In the genomic region with DNA sequence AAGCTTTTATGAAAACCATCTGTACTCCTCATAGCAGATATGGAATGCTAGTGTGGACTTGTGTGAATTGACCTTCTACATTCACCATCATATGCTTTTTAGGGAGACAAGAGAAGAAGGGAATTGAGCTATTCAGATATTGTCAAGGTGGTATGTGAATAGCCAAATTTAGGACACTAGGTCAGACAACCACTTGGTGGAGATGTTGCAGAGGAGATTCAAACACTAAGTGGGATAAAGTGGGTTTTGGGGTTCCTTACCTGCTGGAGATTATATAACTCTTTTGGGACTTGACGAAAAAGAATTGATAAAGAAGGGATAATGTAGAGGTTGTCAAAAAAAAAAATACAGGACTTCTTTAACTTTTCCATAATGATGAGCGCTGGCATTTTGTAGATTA, we compare ENCODE assay signal across 19 cellular contexts.
"Had no signal": no experiment of that assay in that cellular context is flagged by ENCODE, and none has a peak within 500 bp of the region (broad histone marks: within the 10 kb centered on the region; RNA-seq: fewer than 3 reads in every experiment).

No MANE protein-coding gene starts in this region.

- H3K27me3 ChIP-seq: right lobe of liver, tibial artery had no signal

- H3K27ac ChIP-seq: lower lobe of right lung, right lobe of liver, skin epidermis, tibial artery had no signal

- H3K36me3 ChIP-seq: lower lobe of right lung, right lobe of liver, tibial artery had no signal

- H3K4me3 ChIP-seq: lower lobe of right lung, right lobe of liver, skin epidermis, tibial artery had no signal

- FAIRE-seq: endometrium, urothelium cell line had no signal

- DNase-seq: activated CD4-positive, alpha-beta T cell treated with anti-CD3 and anti-CD28 coated beads, Interleukin-2, amount 50 U/mL, for 1 hour; activated CD4-positive, CD25-positive, alpha-beta regulatory T cell treated with anti-CD3 and anti-CD28 coated beads, Interleukin-2, amount 50 U/mL, for 72 hours; activated CD8-positive, alpha-beta T cell treated with anti-CD3 and anti-CD28 coated beads, Interleukin-2, amount 10 ng/mL, durations not matched to agents 7 days and 5 days; activated gamma-delta T cell; activated naive CD4-positive, alpha-beta T cell treated with anti-CD3 and anti-CD28 coated beads, Interleukin-2, amount 50 U/mL, for 16 hours; activated naive CD8-positive, alpha-beta T cell treated with anti-CD3 and anti-CD28 coated beads, Interleukin-2, amount 50 U/mL, for 24 hours; erythroblast; foreskin fibroblast; immature natural killer cell; lower lobe of right lung; naive B cell; occipital lobe; right lobe of liver; stimulated activated CD4-positive, alpha-beta T cell treated with anti-CD3 and anti-CD28 coated beads, Interleukin-2, amount 100 ng/mL, for 24 hours; stimulated activated naive CD8-positive, alpha-beta T cell treated with anti-CD3 and anti-CD28 coated beads, Interleukin-15, amount 100 ng/mL, for 72 hours; tibial artery had no signal

- H3K4me1 ChIP-seq: lower lobe of right lung, right lobe of liver had no signal

- H3K9me3 ChIP-seq: lower lobe of right lung, right lobe of liver, tibial artery had no signal
